In the genomic region with DNA sequence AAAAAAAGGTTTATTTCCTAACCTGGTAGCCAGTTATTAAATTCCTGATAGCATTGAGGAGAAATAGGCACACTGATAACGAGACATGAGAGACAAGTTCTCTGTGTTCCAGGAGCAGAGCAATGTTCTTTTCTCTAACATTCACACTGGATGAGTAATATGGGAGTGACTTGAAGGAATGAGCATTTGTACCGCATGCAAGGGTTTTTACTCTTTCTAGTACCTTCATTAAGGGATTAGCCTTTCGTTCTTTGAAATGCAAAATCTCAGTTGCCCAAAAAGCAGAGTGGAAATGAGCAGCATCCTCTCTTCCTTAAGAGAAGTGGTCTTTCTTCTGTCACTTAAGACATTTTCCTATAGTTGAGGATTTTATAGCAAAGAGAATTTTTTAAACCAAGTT, we compare ENCODE assay signal across 9 cellular contexts. TPM values are rescaled to one million over a fixed set of nuclear protein-coding genes. Genes with fewer than 3 reads are reported as not detected.
DNase-seq lines count a peak whose midpoint lies in the region; ATAC-seq, FAIRE-seq and TF ChIP-seq lines count a peak whose summit lies in the region.
"Had no signal": no experiment of that assay in that cellular context is flagged by ENCODE, and none has a peak within 500 bp of the region (broad histone marks: within the 10 kb centered on the region; RNA-seq: fewer than 3 reads in every experiment).

No MANE protein-coding gene starts in this region.

- DNase-seq in HCEC 1CT (peak; percentile 75), astrocyte (ENCODE audit: low read depth) (peak; percentile 79), right atrium auricular region (ENCODE audit: low spot score) (no peak), small intestine (peak; percentile 91), hepatic stellate cell (ENCODE audit: low spot score) (no peak), CD14-positive monocyte (ENCODE audit: low spot score) (no peak), thyroid gland (no peak)

- TF ChIP-seq CTCF in astrocyte (IDR thresholded peaks at IDR 0.05; ENCODE audit: insufficient read depth, low read depth, low read length), result no peak
- no peak for TF ChIP-seq CTCF in right atrium auricular region (IDR thresholded peaks at IDR 0.05)
- TF ChIP-seq CTCF in CD14-positive monocyte (IDR thresholded peaks at IDR 0.05), result no peak
- no peak for TF ChIP-seq CTCF in thyroid gland (IDR thresholded peaks at IDR 0.05)

- no peaks in the 10 kb centered on the region for H3K79me2 ChIP-seq in astrocyte (ENCODE audit: insufficient read depth, low read length)

- intact Hi-C loops in CD14-positive monocyte (cut with micrococcal nuclease), result loop anchor here (10.0 kb wide), 1 partner anchor 221 kb away; a partner anchor contains a TSS
- intact Hi-C loops in thyroid gland (cut with DNase I), result no loop called here

- peak overlapping the region; percentile 20 for H3K27ac ChIP-seq in astrocyte (ENCODE audit: low read depth, low read length)
- H3K27ac ChIP-seq in right atrium auricular region, result peak overlapping the region; percentile 10 to 56
- H3K27ac ChIP-seq in small intestine (ENCODE audit: low read depth in 1 of 2, low read length in 1 of 2), result peak overlapping the region in 1 of 2 donors; percentile 48
- H3K27ac ChIP-seq in thyroid gland, result no peak overlapping the region

- H3K9me3 ChIP-seq in astrocyte (ENCODE audit: insufficient read depth, low read depth, low read length) (no peaks in the 10 kb centered on the region), right atrium auricular region (no peaks in the 10 kb centered on the region), small intestine (ENCODE audit: control insufficient read depth, low read depth) (no peaks in the 10 kb centered on the region), thyroid gland (no peaks in the 10 kb centered on the region)

- H3K36me3 ChIP-seq in astrocyte (ENCODE audit: insufficient read depth, low read length), result no peaks in the 10 kb centered on the region
- no peaks in the 10 kb centered on the region for H3K36me3 ChIP-seq in right atrium auricular region
- H3K36me3 ChIP-seq in small intestine (ENCODE audit: control insufficient read depth in 2 of 2, insufficient read depth in 2 of 2, low read length in 2 of 2), result no peaks in the 10 kb centered on the region
- H3K36me3 ChIP-seq in thyroid gland, result no peaks in the 10 kb centered on the region

- peaks cover 25% of the 10 kb centered on the region for H3K4me1 Mint-ChIP-seq in astrocyte (ENCODE audit: low read depth, unreplicated experiment)
- peaks cover 23% of the 10 kb centered on the region for H3K4me1 Mint-ChIP-seq in CD14-positive monocyte
- H3K4me1 Mint-ChIP-seq: central memory CD8-positive, alpha-beta T cell had no signal

- H3K4me1 ChIP-seq in astrocyte (ENCODE audit: insufficient read depth, low read length) (peaks cover 23% of the 10 kb centered on the region), right atrium auricular region (peaks cover 0 to 61% of the 10 kb centered on the region in 2 donors), small intestine (ENCODE audit: control insufficient read depth in 2 of 2, insufficient read depth in 1 of 2, low read depth in 1 of 2, low read length in 1 of 2) (peaks cover 2% of the 10 kb centered on the region in 2 donors), thyroid gland (peaks cover 0 to 12% of the 10 kb centered on the region in 2 donors)

- H2AFZ ChIP-seq in astrocyte (ENCODE audit: low read depth, low read length), result peak overlapping the region; percentile 36

- no peaks in the 10 kb centered on the region for H3K9me3 Mint-ChIP-seq in astrocyte (ENCODE audit: unreplicated experiment)
- no peaks in the 10 kb centered on the region for H3K9me3 Mint-ChIP-seq in CD14-positive monocyte
- H3K9me3 Mint-ChIP-seq: central memory CD8-positive, alpha-beta T cell had no signal

- 8 to 40% (median 33%) methylated on average over 3 of the region's 3 CpGs for WGBS in small intestine, 3 donors
- 67 to 79% methylated on average over 3 of the region's 3 CpGs for WGBS in thyroid gland, 2 donors

- peak overlapping the region; percentile 49 for H3K9ac ChIP-seq in astrocyte (ENCODE audit: low read length)

- H3K4me3 ChIP-seq in astrocyte (ENCODE audit: insufficient read depth, low read depth, low read length), result peak overlapping the region; percentile 3
- no peak overlapping the region for H3K4me3 ChIP-seq in right atrium auricular region
- no peak overlapping the region for H3K4me3 ChIP-seq in small intestine (ENCODE audit: low read depth in 1 of 2, low read length in 2 of 2)
- H3K4me3 ChIP-seq in thyroid gland (replicated peaks in 1 of 3), result no peak overlapping the region

- FAIRE-seq in astrocyte (lab: Jason Lieb, UNC), result peak; percentile 93
- FAIRE-seq in small intestine (lab: Jason Lieb, UNC), result peak; percentile 89

- peak overlapping the region; percentile 57 for H3K4me3 Mint-ChIP-seq in astrocyte (ENCODE audit: unreplicated experiment)
- no peak overlapping the region for H3K4me3 Mint-ChIP-seq in CD14-positive monocyte
- H3K4me3 Mint-ChIP-seq: central memory CD8-positive, alpha-beta T cell had no signal

- H3K27me3 Mint-ChIP-seq in astrocyte (ENCODE audit: low read depth, unreplicated experiment) (no peaks in the 10 kb centered on the region), CD14-positive monocyte (ENCODE audit: low read depth in 3 of 3) (peaks cover 0 to 5% (median 0%) of the 10 kb centered on the region in 3 donors)

- no peaks in the 10 kb centered on the region for H3K27me3 ChIP-seq in astrocyte (ENCODE audit: insufficient read depth, low read length)
- no peaks in the 10 kb centered on the region for H3K27me3 ChIP-seq in right atrium auricular region
- no peaks in the 10 kb centered on the region for H3K27me3 ChIP-seq in small intestine (ENCODE audit: control insufficient read depth in 2 of 2, insufficient read depth in 2 of 2, low read length in 2 of 2)
- no peaks in the 10 kb centered on the region for H3K27me3 ChIP-seq in thyroid gland

- H3K27ac Mint-ChIP-seq in astrocyte (ENCODE audit: unreplicated experiment) (peak overlapping the region; percentile 95), CD14-positive monocyte (no peak overlapping the region)

- ATAC-seq in HG02884 (IDR thresholded peaks at IDR 0.05; ENCODE audit: unreplicated experiment), result no peak

- no peaks in the 10 kb centered on the region for H3K36me3 Mint-ChIP-seq in astrocyte (ENCODE audit: low read depth, unreplicated experiment)
- H3K36me3 Mint-ChIP-seq in CD14-positive monocyte, result no peaks in the 10 kb centered on the region

- TF ChIP-seq POLR2A in thyroid gland (IDR thresholded peaks at IDR 0.05), result no peak

- peak overlapping the region; percentile 69 for H3K4me2 ChIP-seq in astrocyte (ENCODE audit: low read length)

- H4K20me1 ChIP-seq in astrocyte (ENCODE audit: insufficient read depth, low read length), result no peaks in the 10 kb centered on the region

RNA-seq across cellular contexts. Expression of a gene that starts 54.7 kb away (rescaled TPM):
- total RNA-seq in astrocyte (16.2 and 18.7 TPM in 2 replicates), right atrium auricular region (10 to 100 TPM; 13.5 to 16.2 TPM), thyroid gland (10 to 100 TPM; 32.5 to 51.4 (median 38.8) TPM)
- polyA plus RNA-seq in small intestine (10 to 100 TPM in 2 of 3 donors, 1 to 10 TPM in 1; 8.2 to 15.2 (median 13.2) TPM), CD14-positive monocyte (1 to 10 TPM; 5.3 to 6.0 TPM)

Comparison
In these comparisons a context has a peak if more than half of its experiments do, and no peak if none do; other contexts are left out.
1. DNase-seq: peak in HCEC 1CT (single experiment), astrocyte (single experiment) and small intestine (single experiment); none in right atrium auricular region (single experiment), hepatic stellate cell (single experiment), CD14-positive monocyte (single experiment) and thyroid gland (0 of 2).
2. H3K27ac ChIP-seq: peak in astrocyte (single experiment) and right atrium auricular region (2 of 2); none in thyroid gland (0 of 3).